ENCODE assay signal across 10 cellular contexts in the genomic region with DNA sequence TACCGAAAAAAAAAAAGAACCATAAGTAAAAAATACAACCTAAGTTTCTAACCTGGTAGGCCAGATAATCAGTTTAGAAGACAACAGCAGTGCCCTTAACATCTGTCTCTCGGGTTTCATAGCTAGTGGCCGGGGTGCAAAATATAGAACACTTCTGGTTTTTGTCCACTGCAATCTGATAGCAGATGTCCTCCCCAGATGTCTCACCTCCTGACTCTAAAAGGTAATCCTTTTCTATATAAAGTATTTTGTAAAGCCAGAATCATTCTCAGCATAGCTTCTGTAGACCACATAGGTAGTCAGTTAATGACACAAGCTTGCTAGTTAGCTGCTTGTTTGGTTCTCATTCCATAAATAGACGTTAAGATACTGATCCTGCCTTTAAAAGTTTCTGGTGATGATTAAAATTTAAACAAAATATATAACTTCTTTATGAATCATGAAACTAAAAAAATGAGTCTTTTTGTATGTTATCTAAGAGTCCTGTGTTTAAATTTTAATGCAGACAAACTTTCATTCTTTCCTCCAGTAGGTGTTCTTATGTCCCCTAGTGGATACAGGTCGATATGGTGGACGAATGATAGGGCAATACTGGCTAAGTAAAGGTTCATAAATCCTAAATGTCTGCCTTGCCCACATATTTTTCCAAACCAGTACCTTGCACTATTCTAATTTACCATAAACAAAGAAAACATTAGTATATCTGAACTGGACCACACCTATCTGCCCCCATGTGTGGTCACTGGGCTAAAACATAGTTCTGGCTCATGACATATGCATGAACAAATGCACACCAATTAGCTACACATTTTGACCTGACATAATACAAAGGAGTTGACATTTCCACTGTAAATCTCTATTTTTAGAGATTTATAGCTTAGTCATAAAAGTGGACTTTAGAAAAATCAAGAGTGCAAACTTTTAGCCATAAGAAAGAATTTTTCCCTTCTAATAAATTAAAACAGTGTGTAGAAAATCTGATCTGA.
DNase-seq lines count a peak whose midpoint lies in the region; ATAC-seq and TF ChIP-seq lines count a peak whose summit lies in the region.
"Had no signal": no experiment of that assay in that cellular context is flagged by ENCODE, and none has a peak within 500 bp of the region (broad histone marks: within the 10 kb centered on the region; RNA-seq: fewer than 3 reads in every experiment).

No MANE protein-coding gene starts in this region.

- H3K27ac ChIP-seq in C4-2B (no peak overlapping the region), brain microvascular endothelial cell (no peak overlapping the region)

- H3K4me3 ChIP-seq in brain microvascular endothelial cell (ENCODE audit: low read depth, low read length): no peak overlapping the region
- no peak overlapping the region for H3K4me3 ChIP-seq in H7 (ENCODE audit: insufficient read depth, low read depth, low read length)

- H3K36me3 ChIP-seq in brain microvascular endothelial cell (replicated peaks): no peaks in the 10 kb centered on the region
- no peaks in the 10 kb centered on the region for H3K36me3 ChIP-seq in H7 (replicated peaks; ENCODE audit: control insufficient read depth, insufficient read depth, low read length)

- DNase-seq in brain microvascular endothelial cell (no peak), H7 (no peak), amniotic stem cell (lab: John Stamatoyannopoulos, UW) (no peak), ureter (ENCODE audit: low spot score) (no peak)
- no peak for DNase-seq in effector CD8-positive, alpha-beta T cell (lab: John Stamatoyannopoulos, UW)
- DNase-seq: anterior cingulate cortex, mesenchymal stem cell had no signal

- no peaks in the 10 kb centered on the region for H3K27me3 ChIP-seq in brain microvascular endothelial cell (replicated peaks)
- no peaks in the 10 kb centered on the region for H3K27me3 ChIP-seq in H7 (ENCODE audit: control insufficient read depth, insufficient read depth, low read length)

- TF ChIP-seq CTCF in C4-2B (conservative IDR thresholded peaks at IDR 0.05): peak; percentile 22
- peak; percentile 54 for TF ChIP-seq CTCF in brain microvascular endothelial cell (IDR thresholded peaks at IDR 0.05; ENCODE audit: low read depth, low read length, missing control alignments)

- in situ Hi-C loops in brain microvascular endothelial cell (cut with HindIII; ENCODE audit: low pct_ligation_motif_present, low sequenced_read_pairs): no loop called here

- ATAC-seq in GM19372 (IDR thresholded peaks at IDR 0.05; ENCODE audit: low read depth, unreplicated experiment): peak; percentile 69
- ATAC-seq in HG03139 (IDR thresholded peaks at IDR 0.05; ENCODE audit: unreplicated experiment): peak; percentile 55
